In genomic region chr3:74862501-74862900, GRCh38 we compare ENCODE assay signal across 17 cellular contexts.
"Had no signal": no experiment of that assay in that cellular context is flagged by ENCODE, and none has a peak within 500 bp of the region (broad histone marks: within the 10 kb centered on the region; RNA-seq: fewer than 3 reads in every experiment).

No MANE protein-coding gene starts in this region.

- H3K9me3 ChIP-seq: mucosa of descending colon, right lobe of liver, tibial artery had no signal

- ATAC-seq: heart left ventricle, left cardiac atrium, mucosa of descending colon, right lobe of liver had no signal

- H3K4me1 ChIP-seq: heart left ventricle, right lobe of liver, tibial artery had no signal

- H3K27ac ChIP-seq: heart left ventricle, right lobe of liver, skin epidermis, tibial artery had no signal

- H3K36me3 ChIP-seq: heart left ventricle, right lobe of liver, tibial artery had no signal

- H3K27me3 ChIP-seq: heart left ventricle, right lobe of liver, tibial artery had no signal

- DNase-seq: activated CD4-positive, alpha-beta memory T cell treated with anti-CD3 and anti-CD28 coated beads, Interleukin-2, amount 10 ng/mL, durations not matched to agents 7 days and 5 days; activated CD4-positive, alpha-beta T cell treated with anti-CD3 and anti-CD28 coated beads, Interleukin-2, amount 10 ng/mL, durations not matched to agents 24 days and 14 days; activated effector memory CD4-positive, alpha-beta T cell treated with anti-CD3 and anti-CD28 coated beads, Interleukin-2, amount 50 U/mL, for 16 hours; activated naive CD4-positive, alpha-beta T cell treated with anti-CD3 and anti-CD28 coated beads, Interleukin-2, amount 10 ng/mL, durations not matched to agents 7 days and 5 days; activated T-cell treated with anti-CD3 and anti-CD28 coated beads for 4 hours; effector CD4-positive, alpha-beta T cell; erythroblast; heart left ventricle; islet precursor cell; left cardiac atrium; mucosa of descending colon; occipital lobe; right lobe of liver; stimulated activated CD4-positive, alpha-beta T cell treated with anti-CD3 and anti-CD28 coated beads, Interleukin-1b, Interleukin-23, amount 100 ng/mL, for 48 hours; substantia nigra; tibial artery had no signal

- H3K4me3 ChIP-seq: heart left ventricle, mucosa of descending colon, right lobe of liver, skin epidermis, tibial artery had no signal
